Comparison of ENCODE assay signal across 28 cellular contexts in the genomic region with DNA sequence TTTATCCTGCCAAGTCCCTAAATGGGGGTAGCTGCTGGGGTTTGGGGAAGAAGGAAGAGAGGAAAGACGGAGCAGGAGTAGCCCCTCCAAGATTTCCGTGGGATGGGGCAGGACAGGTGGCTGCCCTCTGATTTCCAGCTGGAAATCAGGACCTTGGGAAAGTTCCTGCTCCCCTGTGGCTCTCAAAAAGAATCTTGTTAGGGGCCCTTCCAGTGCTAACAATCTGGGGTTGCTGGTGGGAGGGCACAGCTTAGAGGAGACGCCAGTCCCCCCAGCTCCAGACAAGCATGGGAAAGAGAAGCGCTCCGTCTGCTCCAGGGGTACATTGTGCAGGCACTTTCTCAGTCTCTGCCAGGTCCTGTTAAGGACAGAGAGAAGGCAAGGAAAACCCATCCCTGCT. TPM values are rescaled to one million over a fixed set of nuclear protein-coding genes. Genes with fewer than 3 reads are reported as not detected.
A peak's percentile ranks its signal among the peaks of the same experiment; 100 is the strongest.
DNase-seq lines count a peak whose midpoint lies in the region; ATAC-seq, FAIRE-seq and TF ChIP-seq lines count a peak whose summit lies in the region.
"Had no signal": no experiment of that assay in that cellular context is flagged by ENCODE, and none has a peak within 500 bp of the region (broad histone marks: within the 10 kb centered on the region; RNA-seq: fewer than 3 reads in every experiment).

No MANE protein-coding gene starts in this region.

- CTCF ChIA-PET in CD4-positive, alpha-beta memory T cell (lab: Charles Lee; ENCODE audit: partially characterized antibody): interaction anchor here (1.1 to 24.8 kb wide), 4 partner anchors 10 to 30 kb away, joined by 4 to 1065 read pairs (median 70); a partner anchor contains a TSS

- H3K4me3 ChIP-seq in CD4-positive, alpha-beta memory T cell (ENCODE audit: low read length in 2 of 2): no peak overlapping the region
- H3K4me3 ChIP-seq in NT2/D1 (ENCODE audit: insufficient read length, low read depth): peak overlapping the region; percentile 19
- peak overlapping the region; percentile 29 for H3K4me3 ChIP-seq in epithelial cell of proximal tubule (ENCODE audit: low read depth, low read length)
- no peak overlapping the region for H3K4me3 ChIP-seq in trophoblast cell (ENCODE audit: low read depth, low read length)
- H3K4me3 ChIP-seq: adrenal gland, MG63, skin epidermis, thyroid gland had no signal

- DNase-seq in CD4-positive, alpha-beta memory T cell: peak in 1 of 5 donors; percentile 9
- DNase-seq in NT2/D1 (ENCODE audit: low read depth, low spot score) (no peak), epithelial cell of proximal tubule (ENCODE audit: low read depth) (no peak), trophoblast cell (no peak), hippocampal formation (lab: John Stamatoyannopoulos, UW) (no peak), GM12891 (ENCODE audit: insufficient read length, low spot score) (no peak), GOT3 (lab: John Stamatoyannopoulos, UW) (no peak)
- DNase-seq: activated CD4-positive, alpha-beta T cell treated with anti-CD3 and anti-CD28 coated beads, Interleukin-2, amount 50 U/mL, for 1 hour; activated CD8-positive, alpha-beta memory T cell treated with anti-CD3 and anti-CD28 coated beads, Interleukin-2, amount 50 U/mL, for 48 hours; activated effector memory CD4-positive, alpha-beta T cell treated with Interleukin-2 at 50 U/mL for 16 hours; adrenal gland; cortex of kidney; foreskin fibroblast; hypothalamus; MG63; naive thymus-derived CD4-positive, alpha-beta T cell; NCI-H1436 treated with DMSO at 0.1 percent for 48 hours; NCI-H2171 treated with DMSO at 0.1 percent for 48 hours; NCI-H526; posterior cingulate gyrus; SIG-M5; stimulated activated naive CD4-positive, alpha-beta T cell treated with Interleukin-2 at 50 U/mL for 16 hours had no signal

- no peaks in the 10 kb centered on the region for H3K27me3 ChIP-seq in CD4-positive, alpha-beta memory T cell (ENCODE audit: insufficient read depth, low read length)
- H3K27me3 ChIP-seq in NT2/D1 (ENCODE audit: insufficient read depth, insufficient read length): peaks cover 21% of the 10 kb centered on the region
- peaks cover 15% of the 10 kb centered on the region for H3K27me3 ChIP-seq in trophoblast cell (ENCODE audit: insufficient read depth, low read length)
- H3K27me3 ChIP-seq: adrenal gland, MG63, thyroid gland had no signal

- no peak for TF ChIP-seq POLR2A in GM12891 (IDR thresholded peaks at IDR 0.05; ENCODE audit: low read depth, low read length)

- no peak overlapping the region for H2BK120ac ChIP-seq in trophoblast cell (ENCODE audit: insufficient read depth, low read length, poor library complexity)

- H3K9ac ChIP-seq in NT2/D1 (ENCODE audit: insufficient read length, low read depth) (peak overlapping the region; percentile 71), trophoblast cell (ENCODE audit: low read length) (no peak overlapping the region)

- H2BK12ac ChIP-seq in trophoblast cell (ENCODE audit: low read length): no peak overlapping the region

- no peak overlapping the region for H3K18ac ChIP-seq in trophoblast cell (ENCODE audit: low read length)

- H4K12ac ChIP-seq in trophoblast cell (ENCODE audit: low read depth, low read length): no peak overlapping the region

- peaks cover 5% of the 10 kb centered on the region for H3K79me2 ChIP-seq in trophoblast cell (ENCODE audit: control insufficient read depth, insufficient read depth, low read length, poor library complexity)

- intact Hi-C loops in CD4-positive, alpha-beta memory T cell (cut with micrococcal nuclease): no loop called here

- no peak for ATAC-seq in HG02938 (IDR thresholded peaks at IDR 0.05; ENCODE audit: unreplicated experiment)
- ATAC-seq: naive thymus-derived CD4-positive, alpha-beta T cell had no signal

- peak overlapping the region in 1 of 8 donors; percentile 39 for H3K4me3 Mint-ChIP-seq in CD4-positive, alpha-beta memory T cell

- H3K4ac ChIP-seq in trophoblast cell (ENCODE audit: low read depth, low read length): no peak overlapping the region

- H2BK5ac ChIP-seq in trophoblast cell (ENCODE audit: low read depth, low read length, poor library complexity): no peak overlapping the region

- H3K27me3 Mint-ChIP-seq in CD4-positive, alpha-beta memory T cell: peaks cover 4% of the 10 kb centered on the region in 2 donors

- no peak for TF ChIP-seq CTCF in epithelial cell of proximal tubule (conservative IDR thresholded peaks at IDR 0.05; ENCODE audit: low read depth, low read length)

- peaks cover 18 to 44% (median 23%) of the 10 kb centered on the region in 4 donors for H3K4me1 Mint-ChIP-seq in CD4-positive, alpha-beta memory T cell

- H3K36me3 ChIP-seq in CD4-positive, alpha-beta memory T cell (ENCODE audit: insufficient read depth, low read length): no peaks in the 10 kb centered on the region
- no peaks in the 10 kb centered on the region for H3K36me3 ChIP-seq in NT2/D1 (ENCODE audit: insufficient read depth, insufficient read length, low read length)
- H3K36me3 ChIP-seq in trophoblast cell (ENCODE audit: control insufficient read depth in 1 of 2, insufficient read depth in 2 of 2, low read length in 2 of 2): no peaks in the 10 kb centered on the region
- H3K36me3 ChIP-seq: adrenal gland, thyroid gland had no signal

- FAIRE-seq in GM12891 (lab: Jason Lieb, UNC): no peak
- FAIRE-seq: bronchial epithelial cell, endothelial cell of umbilical vein had no signal

- no peak overlapping the region for H3K27ac ChIP-seq in CD4-positive, alpha-beta memory T cell (ENCODE audit: low read depth, low read length)
- no peak overlapping the region for H3K27ac ChIP-seq in trophoblast cell (ENCODE audit: low read depth, low read length)
- H3K27ac ChIP-seq: adrenal gland had no signal

- H3K79me1 ChIP-seq in trophoblast cell (ENCODE audit: low read length): peaks cover 30% of the 10 kb centered on the region

- peaks cover 30% of the 10 kb centered on the region for H3K4me1 ChIP-seq in CD4-positive, alpha-beta memory T cell (ENCODE audit: insufficient read depth, low read length)
- H3K4me1 ChIP-seq in NT2/D1 (ENCODE audit: insufficient read depth, insufficient read length): peaks cover 42% of the 10 kb centered on the region
- peaks cover 27 to 34% of the 10 kb centered on the region in 2 experiments for H3K4me1 ChIP-seq in trophoblast cell (ENCODE audit: control insufficient read depth in 1 of 2, insufficient read depth in 2 of 2, low read length in 2 of 2)

- H3K9me3 Mint-ChIP-seq in CD4-positive, alpha-beta memory T cell: peaks cover 0 to 2% (median 0%) of the 10 kb centered on the region in 8 donors
- H3K9me3 Mint-ChIP-seq: T-helper 1 cell treated with Interleukin-12 subunit alpha and Interleukin-12 subunit beta and Interleukin-4 antibody, amounts not matched to agents 30 μg/mL and 1 μg/mL, for 36 hours had no signal

- H2AK5ac ChIP-seq in trophoblast cell (ENCODE audit: low read length): peak overlapping the region; percentile 44

- H3K4me2 ChIP-seq in trophoblast cell (ENCODE audit: low read length): no peak overlapping the region

- H4K8ac ChIP-seq in trophoblast cell (ENCODE audit: low read depth, low read length): no peak overlapping the region

- no peak overlapping the region for H2AFZ ChIP-seq in trophoblast cell (ENCODE audit: insufficient read depth, low read length, poor library complexity)

- H3K23ac ChIP-seq in trophoblast cell (ENCODE audit: low read length): no peak overlapping the region

- H4K91ac ChIP-seq in trophoblast cell (ENCODE audit: low read depth, low read length): no peak overlapping the region

- H3K36me3 Mint-ChIP-seq in CD4-positive, alpha-beta memory T cell: peaks cover 0 to 8% of the 10 kb centered on the region in 2 donors

- H3K14ac ChIP-seq in trophoblast cell (ENCODE audit: low read length): no peak overlapping the region

- H3K27ac Mint-ChIP-seq in CD4-positive, alpha-beta memory T cell: peak overlapping the region in 5 of 7 donors; percentile 30 to 65 (median 53)
- H3K27ac Mint-ChIP-seq: T-helper 1 cell treated with Interleukin-12 subunit alpha and Interleukin-12 subunit beta and Interleukin-4 antibody, amounts not matched to agents 30 μg/mL and 1 μg/mL, for 36 hours had no signal

- WGBS in trophoblast cell (ENCODE audit: extremely low coverage, insufficient coverage, insufficient read length): no CpG with 5 or more reads among the region's 5 CpGs

- no peaks in the 10 kb centered on the region for H3K9me3 ChIP-seq in CD4-positive, alpha-beta memory T cell (ENCODE audit: control insufficient read depth in 1 of 2, low read length in 2 of 2)
- H3K9me3 ChIP-seq in NT2/D1 (ENCODE audit: insufficient read depth, low read length) (no peaks in the 10 kb centered on the region), trophoblast cell (ENCODE audit: insufficient read depth, low read depth, low read length) (peaks cover 1% of the 10 kb centered on the region)
- H3K9me3 ChIP-seq: adrenal gland, MG63, thyroid gland had no signal

- POLR2A ChIA-PET in CD4-positive, alpha-beta memory T cell (lab: Charles Lee; ENCODE audit: partially characterized antibody): interaction anchor here (1.2 to 19.7 kb wide), 6 partner anchors 15 to 136 kb away, joined by 3 to 449 read pairs (median 5); a partner anchor contains a TSS

TF ChIP-seq in GM12891, 5 proteins besides CTCF, POLR2A, EP300 and RAD21 (continues in another document):
- TF ChIP-seq POU2F2 (IDR thresholded peaks at IDR 0.05; ENCODE audit: low read depth, low read length) (no peak), PAX5 (IDR thresholded peaks at IDR 0.05; ENCODE audit: insufficient read depth, low read length, severe bottlenecking) (no peak)

RNA-seq across cellular contexts. Expression of a gene that starts 3.0 kb away (rescaled TPM):
- 1 to 10 TPM; 5.4 to 6.4 TPM for total RNA-seq in CD4-positive, alpha-beta memory T cell
- polyA plus RNA-seq in CD4-positive, alpha-beta memory T cell: 1 to 10 TPM in 1 of 2 donors, under 1 TPM in 1; 0.45 to 4.4 TPM
- total RNA-seq in epithelial cell of proximal tubule: 23.8 and 44.6 TPM in 2 replicates
- 3.1 TPM in 2 replicates for polyA plus RNA-seq in trophoblast cell (2013)
- polyA plus RNA-seq in GM12891 (2012; ENCODE audit: low read depth, missing spikeins): 0.85 TPM
- polyA plus RNA-seq: naive thymus-derived CD4-positive, alpha-beta T cell had no signal

RNA-seq across cellular contexts. Expression of a gene that starts 15.4 kb away (rescaled TPM):
- 10 to 100 TPM; 51.8 to 55.9 TPM for total RNA-seq in CD4-positive, alpha-beta memory T cell
- polyA plus RNA-seq in CD4-positive, alpha-beta memory T cell: 1 to 10 TPM; 6.7 to 8.3 TPM
- 13.9 and 20.9 TPM in 2 replicates for total RNA-seq in epithelial cell of proximal tubule
- polyA plus RNA-seq in trophoblast cell (2013): 13.2 and 14.2 TPM in 2 replicates
- polyA plus RNA-seq in GM12891 (2012; ENCODE audit: low read depth, missing spikeins): 17.9 TPM

RNA-seq across cellular contexts. Expression of a gene that starts 23.1 kb away (rescaled TPM):
- total RNA-seq in CD4-positive, alpha-beta memory T cell: 10 to 100 TPM; 87.9 to 91.3 TPM
- polyA plus RNA-seq in CD4-positive, alpha-beta memory T cell: 10 to 100 TPM; 93.6 to 96.2 TPM
- 68.1 and 174 TPM in 2 replicates for total RNA-seq in epithelial cell of proximal tubule
- 45.2 and 45.7 TPM in 2 replicates for polyA plus RNA-seq in trophoblast cell (2013)
- polyA plus RNA-seq in GM12891 (2012; ENCODE audit: low read depth, missing spikeins): 161 TPM

RNA-seq across cellular contexts. Expression of a gene that starts 25.2 kb away (rescaled TPM):
- 100 to 1,000 TPM; 159 to 161 TPM for total RNA-seq in CD4-positive, alpha-beta memory T cell
- 100 to 1,000 TPM; 474 to 774 TPM for polyA plus RNA-seq in CD4-positive, alpha-beta memory T cell
- 359 and 365 TPM in 2 replicates for total RNA-seq in epithelial cell of proximal tubule
- 208 and 213 TPM in 2 replicates for polyA plus RNA-seq in trophoblast cell (2013)
- polyA plus RNA-seq in GM12891 (2012; ENCODE audit: low read depth, missing spikeins): 202 TPM

RNA-seq across cellular contexts. Expression of a gene that starts 27.5 kb away (rescaled TPM):
- 100 to 1,000 TPM; 371 to 382 TPM for total RNA-seq in CD4-positive, alpha-beta memory T cell
- polyA plus RNA-seq in CD4-positive, alpha-beta memory T cell: 100 to 1,000 TPM; 316 to 331 TPM
- total RNA-seq in epithelial cell of proximal tubule: 0.14 and 0.17 TPM in 2 replicates
- polyA plus RNA-seq in trophoblast cell (2013): 0.04 and 0.15 TPM in 2 replicates
- polyA plus RNA-seq in GM12891 (2012; ENCODE audit: low read depth, missing spikeins): 37.0 TPM
- total RNA-seq: bronchial epithelial cell, endothelial cell of umbilical vein had no signal
- polyA plus RNA-seq: endothelial cell of umbilical vein had no signal

Comparison
In these comparisons a context has a peak if more than half of its experiments do, and no peak if none do; other contexts are left out.
1. H3K4me3 ChIP-seq: peak in NT2/D1 (single experiment) and epithelial cell of proximal tubule (single experiment); none in CD4-positive, alpha-beta memory T cell (0 of 2) and trophoblast cell (single experiment).